Comparison of ENCODE assay signal across 9 cellular contexts in the genomic region with DNA sequence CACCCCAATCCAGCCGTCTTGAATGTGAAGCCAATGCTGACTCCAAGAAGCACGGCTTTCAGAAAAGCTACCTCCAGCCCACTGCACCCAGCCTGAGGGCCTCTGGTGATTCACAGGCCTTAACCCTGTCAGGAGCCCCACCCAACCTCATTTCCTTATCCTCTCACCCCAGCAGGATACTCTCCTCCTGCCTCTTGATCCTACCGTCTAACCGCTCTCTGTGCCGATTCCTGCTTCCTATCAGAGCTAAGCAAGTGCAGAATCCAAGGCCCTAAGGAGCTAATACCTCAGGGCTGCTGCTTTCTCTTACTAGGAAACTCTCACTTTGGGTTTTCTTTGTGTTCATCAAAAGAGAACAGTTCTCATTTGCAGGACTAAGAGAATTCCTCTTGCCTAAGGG. TPM values are rescaled to one million over a fixed set of nuclear protein-coding genes. Genes with fewer than 3 reads are reported as not detected.
DNase-seq lines count a peak whose midpoint lies in the region; ATAC-seq, FAIRE-seq and TF ChIP-seq lines count a peak whose summit lies in the region.
"Had no signal": no experiment of that assay in that cellular context is flagged by ENCODE, and none has a peak within 500 bp of the region (broad histone marks: within the 10 kb centered on the region; RNA-seq: fewer than 3 reads in every experiment).

No MANE protein-coding gene starts in this region.

- H3K9ac ChIP-seq in H1 (replicated peaks in 1 of 4; ENCODE audit: extremely low read depth in 1 of 4, low read depth in 3 of 4, low read length in 3 of 4) (no peak overlapping the region), neural progenitor cell (no peak overlapping the region)

- TF ChIP-seq RAD21 in H1 (IDR thresholded peaks at IDR 0.05 in 1 of 2, conservative IDR thresholded peaks at IDR 0.05 in 1 of 2; ENCODE audit: low read depth in 2 of 2, low read length in 2 of 2): no peak

- H3K14ac ChIP-seq in H1 (ENCODE audit: insufficient read length): no peak overlapping the region

- POLR2A ChIA-PET in H1 (lab: Charles Lee; ENCODE audit: partially characterized antibody): interaction anchor here (0.7 to 1.8 kb wide), 3 partner anchors 17 to 49 kb away, joined by 3 to 4 read pairs (median 4); no protein-coding TSS in a partner anchor

- peak overlapping the region; percentile 88 for H3K27ac Mint-ChIP-seq in T-helper 17 cell
- peak overlapping the region; percentile 9 for H3K27ac Mint-ChIP-seq in neural progenitor cell

- peak overlapping the region; percentile 7 to 32; a peak in 2 of 4 replicates for H3K4me2 ChIP-seq in H1 (ENCODE audit: insufficient read depth in 1 of 2, low read depth in 2 of 2, low read length in 2 of 2)
- peak overlapping the region; percentile 39 for H3K4me2 ChIP-seq in neural progenitor cell

- peak; percentile 59 for DNase-seq in GM04504 (ENCODE audit: low read depth)
- DNase-seq in T-helper 17 cell: no peak
- DNase-seq in H1 (ENCODE audit: low read depth in 1 of 2, low spot score in 2 of 2): peak in 1 of 2 experiments; percentile 38
- DNase-seq in neural progenitor cell (ENCODE audit: low spot score): peak; percentile 40
- no peak for DNase-seq in NCI-H774 (lab: John Stamatoyannopoulos, UW)
- DNase-seq in NCI-H2029 (lab: John Stamatoyannopoulos, UW): no peak
- DNase-seq in posterior vena cava (ENCODE audit: low spot score): no peak

- no peaks in the 10 kb centered on the region for H3K9me3 ChIP-seq in T-helper 17 cell (ENCODE audit: control insufficient read depth, low read length, poor library complexity, severe bottlenecking)
- H3K9me3 ChIP-seq in H1 (ENCODE audit: insufficient read depth in 2 of 2, low read depth in 1 of 2, low read length in 1 of 2): no peaks in the 10 kb centered on the region
- H3K9me3 ChIP-seq in neural progenitor cell (ENCODE audit: low read depth): no peaks in the 10 kb centered on the region
- H3K9me3 ChIP-seq: body of pancreas had no signal

- no peak for TF ChIP-seq POLR2A in H1 (IDR thresholded peaks at IDR 0.05; ENCODE audit: control extremely low read depth in 1 of 2, low read depth in 2 of 2, low read length in 2 of 2)

- H3K79me2 ChIP-seq in H1 (ENCODE audit: control insufficient read depth in 1 of 2, insufficient read depth in 2 of 2, low read length in 2 of 2) (peaks cover 7 to 82% of the 10 kb centered on the region in 2 experiments), neural progenitor cell (ENCODE audit: low read depth) (peaks cover 79% of the 10 kb centered on the region)

- H4K5ac ChIP-seq in H1 (ENCODE audit: insufficient read length, low read depth, low read length): no peak overlapping the region

- H3F3A ChIP-seq in neural progenitor cell (ENCODE audit: low read depth): peaks cover 20% of the 10 kb centered on the region

- H3K27me3 ChIP-seq in H1 (replicated peaks in 1 of 4; ENCODE audit: control insufficient read depth in 3 of 4, extremely low read depth in 1 of 4, insufficient read depth in 3 of 4, low read length in 3 of 4): no peaks in the 10 kb centered on the region
- H3K27me3 ChIP-seq in neural progenitor cell: no peaks in the 10 kb centered on the region
- H3K27me3 ChIP-seq: body of pancreas had no signal

- H3K36me3 ChIP-seq in H1 (ENCODE audit: control insufficient read depth in 2 of 4, insufficient read depth in 4 of 4, low read length in 3 of 4) (no peaks in the 10 kb centered on the region), neural progenitor cell (no peaks in the 10 kb centered on the region)

- CTCF ChIA-PET in H1 (lab: Charles Lee; ENCODE audit: partially characterized antibody): interaction anchor here (0.7 to 2.4 kb wide), 14 partner anchors 8 to 143 kb away, joined by 3 to 13 read pairs (median 6); no protein-coding TSS in a partner anchor

- TF ChIP-seq CTCF in H1 (IDR thresholded peaks at IDR 0.05; ENCODE audit: control extremely low read depth in 1 of 3, insufficient read depth in 1 of 3, low read depth in 1 of 3, low read length in 3 of 3) (no peak), neural progenitor cell (IDR thresholded peaks at IDR 0.05) (no peak)

- no peaks in the 10 kb centered on the region for H3K23me2 ChIP-seq in H1 (ENCODE audit: low read depth, low read length)

- no peak overlapping the region for H4K8ac ChIP-seq in H1 (ENCODE audit: extremely low read depth, insufficient read depth, low read length)

- H3K23ac ChIP-seq in H1 (ENCODE audit: insufficient read length): no peak overlapping the region

- H2AFZ ChIP-seq in H1 (ENCODE audit: low read length): no peak overlapping the region
- H2AFZ ChIP-seq in neural progenitor cell (replicated peaks): no peak overlapping the region

- no peak overlapping the region for H2BK120ac ChIP-seq in H1 (replicated peaks; ENCODE audit: low read depth, low read length)

- ATAC-seq in T-helper 17 cell (peak; percentile 66), HG02884 (IDR thresholded peaks at IDR 0.05; ENCODE audit: unreplicated experiment) (no peak)
- ATAC-seq: body of pancreas had no signal

- H3K27me3 Mint-ChIP-seq in T-helper 17 cell: no peaks in the 10 kb centered on the region
- peaks cover 2% of the 10 kb centered on the region for H3K27me3 Mint-ChIP-seq in neural progenitor cell (ENCODE audit: insufficient read depth, low read depth)

- H3K18ac ChIP-seq in H1 (ENCODE audit: extremely low read depth, low read length): no peak overlapping the region

- H3K9me3 Mint-ChIP-seq in neural progenitor cell: no peaks in the 10 kb centered on the region

- no peak overlapping the region for H2AK5ac ChIP-seq in H1 (ENCODE audit: low read depth, low read length)

- no peak overlapping the region for H2BK15ac ChIP-seq in H1 (ENCODE audit: low read length)

- peaks cover 7 to 23% (median 19%) of the 10 kb centered on the region in 4 experiments; a peak in 6 of 7 replicates for H3K4me1 ChIP-seq in H1 (replicated peaks in 1 of 4; ENCODE audit: control insufficient read depth in 3 of 4, insufficient read depth in 4 of 4, low read length in 3 of 4)
- peaks cover 42% of the 10 kb centered on the region for H3K4me1 ChIP-seq in neural progenitor cell
- H3K4me1 ChIP-seq: body of pancreas had no signal

- no peak overlapping the region for H2BK12ac ChIP-seq in H1 (ENCODE audit: low read depth, low read length)

- H3K4me1 Mint-ChIP-seq in T-helper 17 cell (peaks cover 63% of the 10 kb centered on the region), neural progenitor cell (peaks cover 29% of the 10 kb centered on the region)

- H3K79me1 ChIP-seq in H1 (ENCODE audit: low read depth, low read length): peaks cover 34% of the 10 kb centered on the region

- H3K36me3 Mint-ChIP-seq in T-helper 17 cell (ENCODE audit: low read depth): no peaks in the 10 kb centered on the region
- H3K36me3 Mint-ChIP-seq in neural progenitor cell: no peaks in the 10 kb centered on the region

- H3K4me3 Mint-ChIP-seq in T-helper 17 cell (peak overlapping the region; percentile 84), neural progenitor cell (no peak overlapping the region)

- no peak overlapping the region for H4K91ac ChIP-seq in H1 (replicated peaks; ENCODE audit: insufficient read length, low read length)

- H2BK20ac ChIP-seq in H1 (ENCODE audit: low read length): no peak overlapping the region

- no peak for TF ChIP-seq EP300 in H1 (IDR thresholded peaks at IDR 0.05; ENCODE audit: borderline replicate concordance in 1 of 2, low read depth in 2 of 2, low read length in 2 of 2)

- H3K4me3 ChIP-seq in H1 (ENCODE audit: extremely low read depth in 1 of 4, insufficient read depth in 2 of 4, low read depth in 3 of 4, low read length in 4 of 4): no peak overlapping the region
- no peak overlapping the region for H3K4me3 ChIP-seq in neural progenitor cell
- H3K4me3 ChIP-seq: body of pancreas had no signal

- H2BK5ac ChIP-seq in H1 (ENCODE audit: low read depth, low read length): no peak overlapping the region

- H3K56ac ChIP-seq in H1 (replicated peaks; ENCODE audit: insufficient read length, low read depth, low read length): no peak overlapping the region

- intact Hi-C loops in posterior vena cava (cut with DNase I): no loop called here

- WGBS in H1 (ENCODE audit: extremely low coverage in 1 of 2, insufficient coverage in 1 of 2, insufficient read length in 1 of 2, insufficient replicate concordance in 2 of 2, low coverage in 1 of 2, low lambda C conversion rate in 2 of 2, missing lambda C conversion rate in 1 of 2), 2 experiments: 63% methylated on average over 5 of the region's 5 CpGs; no CpG with 5 or more reads in 1 of the 2 experiments

- no peak overlapping the region for H3K4ac ChIP-seq in H1 (replicated peaks; ENCODE audit: insufficient read length, low read depth, low read length)

- H3K27ac ChIP-seq in H1 (ENCODE audit: low read depth, low read length): no peak overlapping the region
- H3K27ac ChIP-seq in neural progenitor cell: peak overlapping the region; percentile 36
- H3K27ac ChIP-seq: body of pancreas had no signal

- peaks cover 26% of the 10 kb centered on the region in 2 experiments for H4K20me1 ChIP-seq in H1 (replicated peaks in 1 of 2; ENCODE audit: control insufficient read depth in 1 of 2, insufficient read depth in 2 of 2, low read length in 2 of 2)
- H4K20me1 ChIP-seq in neural progenitor cell (ENCODE audit: low read depth): peaks cover 82% of the 10 kb centered on the region

- no peak for FAIRE-seq in H1 (lab: Jason Lieb, UNC)

TF ChIP-seq in H1, 55 proteins besides CTCF, POLR2A, EP300 and RAD21 (continues in another document):
- TF ChIP-seq, protein P1, sequence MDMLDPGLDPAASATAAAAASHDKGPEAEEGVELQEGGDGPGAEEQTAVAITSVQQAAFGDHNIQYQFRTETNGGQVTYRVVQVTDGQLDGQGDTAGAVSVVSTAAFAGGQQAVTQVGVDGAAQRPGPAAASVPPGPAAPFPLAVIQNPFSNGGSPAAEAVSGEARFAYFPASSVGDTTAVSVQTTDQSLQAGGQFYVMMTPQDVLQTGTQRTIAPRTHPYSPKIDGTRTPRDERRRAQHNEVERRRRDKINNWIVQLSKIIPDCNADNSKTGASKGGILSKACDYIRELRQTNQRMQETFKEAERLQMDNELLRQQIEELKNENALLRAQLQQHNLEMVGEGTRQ (IDR thresholded peaks at IDR 0.05; ENCODE audit: low read length): no peak
- TF ChIP-seq CEBPB (IDR thresholded peaks at IDR 0.05; ENCODE audit: low read depth, low read length) (no peak), RFX5 (IDR thresholded peaks at IDR 0.05; ENCODE audit: borderline replicate concordance, low read depth, low read length) (no peak)

RNA-seq across cellular contexts. Expression of a gene that starts 47.2 kb away (rescaled TPM):
- total RNA-seq in T-helper 17 cell: 10 to 100 TPM; 28.6 to 31.2 TPM
- total RNA-seq in H1 (2021; fragmentation: NEBNext Ultra II Directional; extraction: Animal tissue kit (Norgen Biotek cat#: 25700)): 21.5 and 22.8 TPM in 2 replicates
- 10.8 and 14.9 TPM in 2 replicates for polyA plus RNA-seq in H1 (2011; rRNA removed)
- 7.8 TPM for polyA plus RNA-seq in H1 (2011; cell fraction: cytosol; rRNA removed)
- 23.3 TPM for polyA plus RNA-seq in H1 (2011; cell fraction: nucleus; rRNA removed)
- 14.0 to 17.0 TPM (median 15.2 TPM) in 4 replicates for polyA plus RNA-seq in H1 (2012, experiment 1 of 2)
- 3.9 TPM for polyA plus RNA-seq in H1 (2012, experiment 2 of 2)
- 10.3 TPM for polyA plus RNA-seq in H1 (2013, experiment 1 of 2)
- 10.3 TPM for polyA plus RNA-seq in H1 (2013, experiment 2 of 2)
- polyA minus RNA-seq in H1 (2011; rRNA and poly(A)+ RNA removed): 12.4 and 15.8 TPM in 2 replicates
- polyA minus RNA-seq in H1 (2011; cell fraction: cytosol; rRNA and poly(A)+ RNA removed): 14.0 TPM
- polyA minus RNA-seq in H1 (2011; cell fraction: nucleus; rRNA and poly(A)+ RNA removed): 18.1 TPM
- 8.3 and 12.3 TPM in 2 replicates for total RNA-seq in neural progenitor cell (ENCODE audit: low replicate concordance)
- total RNA-seq in posterior vena cava: 1 to 10 TPM; 3.4 to 5.6 TPM

Comparison
In these comparisons a context has a peak if more than half of its experiments do, and no peak if none do; other contexts are left out.
1. DNase-seq: peak in GM04504 (single experiment) and neural progenitor cell (single experiment); none in T-helper 17 cell (0 of 3), NCI-H774 (single experiment), NCI-H2029 (single experiment) and posterior vena cava (single experiment).